ENCODE assay signal across 1 cellular context in genomic region chr18:23257686-23258565, GRCh38.
TF ChIP-seq lines count a peak whose summit lies in the region.

No MANE protein-coding gene starts in this region.

TF ChIP-seq in WTC11, 78 proteins besides CTCF, POLR2A, EP300 and RAD21 (continued from another document):
- TF ChIP-seq, protein P1, sequence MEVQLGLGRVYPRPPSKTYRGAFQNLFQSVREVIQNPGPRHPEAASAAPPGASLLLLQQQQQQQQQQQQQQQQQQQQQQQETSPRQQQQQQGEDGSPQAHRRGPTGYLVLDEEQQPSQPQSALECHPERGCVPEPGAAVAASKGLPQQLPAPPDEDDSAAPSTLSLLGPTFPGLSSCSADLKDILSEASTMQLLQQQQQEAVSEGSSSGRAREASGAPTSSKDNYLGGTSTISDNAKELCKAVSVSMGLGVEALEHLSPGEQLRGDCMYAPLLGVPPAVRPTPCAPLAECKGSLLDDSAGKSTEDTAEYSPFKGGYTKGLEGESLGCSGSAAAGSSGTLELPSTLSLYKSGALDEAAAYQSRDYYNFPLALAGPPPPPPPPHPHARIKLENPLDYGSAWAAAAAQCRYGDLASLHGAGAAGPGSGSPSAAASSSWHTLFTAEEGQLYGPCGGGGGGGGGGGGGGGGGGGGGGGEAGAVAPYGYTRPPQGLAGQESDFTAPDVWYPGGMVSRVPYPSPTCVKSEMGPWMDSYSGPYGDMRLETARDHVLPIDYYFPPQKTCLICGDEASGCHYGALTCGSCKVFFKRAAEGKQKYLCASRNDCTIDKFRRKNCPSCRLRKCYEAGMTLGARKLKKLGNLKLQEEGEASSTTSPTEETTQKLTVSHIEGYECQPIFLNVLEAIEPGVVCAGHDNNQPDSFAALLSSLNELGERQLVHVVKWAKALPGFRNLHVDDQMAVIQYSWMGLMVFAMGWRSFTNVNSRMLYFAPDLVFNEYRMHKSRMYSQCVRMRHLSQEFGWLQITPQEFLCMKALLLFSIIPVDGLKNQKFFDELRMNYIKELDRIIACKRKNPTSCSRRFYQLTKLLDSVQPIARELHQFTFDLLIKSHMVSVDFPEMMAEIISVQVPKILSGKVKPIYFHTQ (CRISPR knock-in tag; IDR thresholded peaks at IDR 0.05) = no peak
- TF ChIP-seq RORB (CRISPR knock-in tag; IDR thresholded peaks at IDR 0.05) (no peak), ZNF317 (CRISPR knock-in tag; IDR thresholded peaks at IDR 0.05; ENCODE audit: borderline replicate concordance, low read depth) (no peak), ZNF232 (CRISPR knock-in tag; IDR thresholded peaks at IDR 0.05) (no peak), TEAD4 (CRISPR knock-in tag; IDR thresholded peaks at IDR 0.05) (no peak), JAZF1 (CRISPR knock-in tag; IDR thresholded peaks at IDR 0.05) (no peak), IRF1 (CRISPR knock-in tag; IDR thresholded peaks at IDR 0.05) (no peak), ERG (CRISPR knock-in tag; IDR thresholded peaks at IDR 0.05) (no peak), CREM (CRISPR knock-in tag; IDR thresholded peaks at IDR 0.05) (no peak)
- TF ChIP-seq, protein P2, sequence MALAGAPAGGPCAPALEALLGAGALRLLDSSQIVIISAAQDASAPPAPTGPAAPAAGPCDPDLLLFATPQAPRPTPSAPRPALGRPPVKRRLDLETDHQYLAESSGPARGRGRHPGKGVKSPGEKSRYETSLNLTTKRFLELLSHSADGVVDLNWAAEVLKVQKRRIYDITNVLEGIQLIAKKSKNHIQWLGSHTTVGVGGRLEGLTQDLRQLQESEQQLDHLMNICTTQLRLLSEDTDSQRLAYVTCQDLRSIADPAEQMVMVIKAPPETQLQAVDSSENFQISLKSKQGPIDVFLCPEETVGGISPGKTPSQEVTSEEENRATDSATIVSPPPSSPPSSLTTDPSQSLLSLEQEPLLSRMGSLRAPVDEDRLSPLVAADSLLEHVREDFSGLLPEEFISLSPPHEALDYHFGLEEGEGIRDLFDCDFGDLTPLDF (CRISPR knock-in tag; IDR thresholded peaks at IDR 0.05) = no peak
- TF ChIP-seq, protein P3, sequence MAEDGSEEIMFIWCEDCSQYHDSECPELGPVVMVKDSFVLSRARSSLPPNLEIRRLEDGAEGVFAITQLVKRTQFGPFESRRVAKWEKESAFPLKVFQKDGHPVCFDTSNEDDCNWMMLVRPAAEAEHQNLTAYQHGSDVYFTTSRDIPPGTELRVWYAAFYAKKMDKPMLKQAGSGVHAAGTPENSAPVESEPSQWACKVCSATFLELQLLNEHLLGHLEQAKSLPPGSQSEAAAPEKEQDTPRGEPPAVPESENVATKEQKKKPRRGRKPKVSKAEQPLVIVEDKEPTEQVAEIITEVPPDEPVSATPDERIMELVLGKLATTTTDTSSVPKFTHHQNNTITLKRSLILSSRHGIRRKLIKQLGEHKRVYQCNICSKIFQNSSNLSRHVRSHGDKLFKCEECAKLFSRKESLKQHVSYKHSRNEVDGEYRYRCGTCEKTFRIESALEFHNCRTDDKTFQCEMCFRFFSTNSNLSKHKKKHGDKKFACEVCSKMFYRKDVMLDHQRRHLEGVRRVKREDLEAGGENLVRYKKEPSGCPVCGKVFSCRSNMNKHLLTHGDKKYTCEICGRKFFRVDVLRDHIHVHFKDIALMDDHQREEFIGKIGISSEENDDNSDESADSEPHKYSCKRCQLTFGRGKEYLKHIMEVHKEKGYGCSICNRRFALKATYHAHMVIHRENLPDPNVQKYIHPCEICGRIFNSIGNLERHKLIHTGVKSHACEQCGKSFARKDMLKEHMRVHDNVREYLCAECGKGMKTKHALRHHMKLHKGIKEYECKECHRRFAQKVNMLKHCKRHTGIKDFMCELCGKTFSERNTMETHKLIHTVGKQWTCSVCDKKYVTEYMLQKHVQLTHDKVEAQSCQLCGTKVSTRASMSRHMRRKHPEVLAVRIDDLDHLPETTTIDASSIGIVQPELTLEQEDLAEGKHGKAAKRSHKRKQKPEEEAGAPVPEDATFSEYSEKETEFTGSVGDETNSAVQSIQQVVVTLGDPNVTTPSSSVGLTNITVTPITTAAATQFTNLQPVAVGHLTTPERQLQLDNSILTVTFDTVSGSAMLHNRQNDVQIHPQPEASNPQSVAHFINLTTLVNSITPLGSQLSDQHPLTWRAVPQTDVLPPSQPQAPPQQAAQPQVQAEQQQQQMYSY (CRISPR knock-in tag; IDR thresholded peaks at IDR 0.05) = no peak
